Comparison of ENCODE assay signal across 1 cellular context in the genomic region with DNA sequence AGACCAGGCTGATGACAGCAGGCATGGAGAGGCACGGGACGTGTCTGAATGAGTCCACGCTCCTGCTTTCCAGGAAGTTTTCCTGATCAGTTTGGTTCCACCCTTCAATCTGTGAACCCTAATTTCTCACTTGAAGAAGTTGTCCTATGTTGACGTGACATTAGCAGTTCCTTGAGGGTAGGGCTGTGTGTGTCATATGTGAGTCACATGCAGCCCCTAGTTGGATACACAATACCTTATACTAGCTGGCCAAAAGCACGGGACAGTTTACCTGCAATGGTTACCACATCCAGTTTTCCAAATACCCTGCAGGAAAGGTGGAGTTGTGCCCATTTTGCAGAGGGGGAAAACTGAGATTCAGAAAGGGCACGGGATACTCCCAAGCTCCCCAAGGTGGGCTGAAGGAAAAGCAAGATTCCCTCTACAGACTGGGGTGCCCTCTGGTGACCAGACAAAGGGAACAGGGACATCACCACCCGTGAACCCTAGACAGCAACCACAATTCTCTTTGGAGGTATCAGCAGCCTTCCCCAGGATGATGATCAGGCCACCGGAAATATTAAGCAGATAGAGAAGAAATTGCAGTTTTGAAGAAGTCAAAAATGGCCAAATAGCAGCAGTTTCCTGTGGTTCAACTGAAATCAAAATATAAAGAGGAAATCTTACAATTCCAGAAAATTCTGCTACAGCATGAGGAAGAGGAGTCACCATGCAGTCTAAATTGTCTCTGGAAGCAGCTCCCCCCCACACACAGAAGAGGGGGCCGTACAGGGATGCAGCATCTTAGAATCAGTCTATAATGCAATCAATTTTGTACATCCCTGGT.
A peak's percentile ranks its signal among the peaks of the same experiment; 100 is the strongest.
TF ChIP-seq lines count a peak whose summit lies in the region.

No MANE protein-coding gene starts in this region.

TF ChIP-seq in HEK293, 187 proteins besides CTCF, POLR2A, EP300 and RAD21 (continued from another document):
- TF ChIP-seq, protein P1, sequence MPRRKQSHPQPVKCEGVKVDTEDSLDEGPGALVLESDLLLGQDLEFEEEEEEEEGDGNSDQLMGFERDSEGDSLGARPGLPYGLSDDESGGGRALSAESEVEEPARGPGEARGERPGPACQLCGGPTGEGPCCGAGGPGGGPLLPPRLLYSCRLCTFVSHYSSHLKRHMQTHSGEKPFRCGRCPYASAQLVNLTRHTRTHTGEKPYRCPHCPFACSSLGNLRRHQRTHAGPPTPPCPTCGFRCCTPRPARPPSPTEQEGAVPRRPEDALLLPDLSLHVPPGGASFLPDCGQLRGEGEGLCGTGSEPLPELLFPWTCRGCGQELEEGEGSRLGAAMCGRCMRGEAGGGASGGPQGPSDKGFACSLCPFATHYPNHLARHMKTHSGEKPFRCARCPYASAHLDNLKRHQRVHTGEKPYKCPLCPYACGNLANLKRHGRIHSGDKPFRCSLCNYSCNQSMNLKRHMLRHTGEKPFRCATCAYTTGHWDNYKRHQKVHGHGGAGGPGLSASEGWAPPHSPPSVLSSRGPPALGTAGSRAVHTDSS (tag by site-specific recombination; IDR thresholded peaks at IDR 0.05): no peak
- TF ChIP-seq ZNF768 (tag by site-specific recombination; IDR thresholded peaks at IDR 0.05) (no peak), ELK4 (IDR thresholded peaks at IDR 0.05; ENCODE audit: borderline replicate concordance, low read depth, low read length) (no peak), KLF7 (tag by site-specific recombination; IDR thresholded peaks at IDR 0.05; ENCODE audit: borderline replicate concordance) (no peak), ZBTB8A (tag by site-specific recombination; IDR thresholded peaks at IDR 0.05) (peak; percentile 69), SP3 (tag by site-specific recombination; IDR thresholded peaks at IDR 0.05) (no peak), IKZF3 (tag by site-specific recombination; IDR thresholded peaks at IDR 0.05) (peak; percentile 30; the same call in 1 of the 2 replicates), ZNF561 (tag by site-specific recombination; IDR thresholded peaks at IDR 0.05; ENCODE audit: borderline replicate concordance) (no peak), ZNF394 (tag by site-specific recombination; IDR thresholded peaks at IDR 0.05; ENCODE audit: borderline replicate concordance) (no peak), ZBTB1 (tag by site-specific recombination; IDR thresholded peaks at IDR 0.05) (no peak), ZNF362 (tag by site-specific recombination; IDR thresholded peaks at IDR 0.05) (no peak), ZSCAN16 (tag by site-specific recombination; IDR thresholded peaks at IDR 0.05) (no peak), ZBTB6 (tag by site-specific recombination; IDR thresholded peaks at IDR 0.05) (no peak), ZNF2 (tag by site-specific recombination; IDR thresholded peaks at IDR 0.05) (no peak), ZNF624 (tag by site-specific recombination; IDR thresholded peaks at IDR 0.05) (no peak), ZNF121 (tag by site-specific recombination; IDR thresholded peaks at IDR 0.05) (no peak)
- TF ChIP-seq, protein P2, sequence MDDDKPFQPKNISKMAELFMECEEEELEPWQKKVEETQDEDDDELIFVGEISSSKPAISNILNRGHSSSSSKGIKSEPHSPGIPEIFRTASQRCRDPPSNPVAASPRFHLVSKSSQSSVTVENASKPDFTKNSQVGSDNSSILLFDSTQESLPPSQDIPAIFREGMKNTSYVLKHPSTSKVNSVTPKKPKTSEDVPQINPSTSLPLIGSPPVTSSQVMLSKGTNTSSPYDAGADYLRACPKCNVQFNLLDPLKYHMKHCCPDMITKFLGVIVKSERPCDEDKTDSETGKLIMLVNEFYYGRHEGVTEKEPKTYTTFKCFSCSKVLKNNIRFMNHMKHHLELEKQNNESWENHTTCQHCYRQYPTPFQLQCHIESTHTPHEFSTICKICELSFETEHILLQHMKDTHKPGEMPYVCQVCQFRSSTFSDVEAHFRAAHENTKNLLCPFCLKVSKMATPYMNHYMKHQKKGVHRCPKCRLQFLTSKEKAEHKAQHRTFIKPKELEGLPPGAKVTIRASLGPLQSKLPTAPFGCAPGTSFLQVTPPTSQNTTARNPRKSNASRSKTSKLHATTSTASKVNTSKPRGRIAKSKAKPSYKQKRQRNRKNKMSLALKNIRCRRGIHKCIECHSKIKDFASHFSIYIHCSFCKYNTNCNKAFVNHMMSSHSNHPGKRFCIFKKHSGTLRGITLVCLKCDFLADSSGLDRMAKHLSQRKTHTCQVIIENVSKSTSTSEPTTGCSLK (tag by site-specific recombination; IDR thresholded peaks at IDR 0.05): no peak
- TF ChIP-seq, protein P3, sequence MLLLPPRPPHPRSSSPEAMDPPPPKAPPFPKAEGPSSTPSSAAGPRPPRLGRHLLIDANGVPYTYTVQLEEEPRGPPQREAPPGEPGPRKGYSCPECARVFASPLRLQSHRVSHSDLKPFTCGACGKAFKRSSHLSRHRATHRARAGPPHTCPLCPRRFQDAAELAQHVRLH (tag by site-specific recombination; IDR thresholded peaks at IDR 0.05): 0 out of 2 replicates have a peak, but pooled peaks have one; percentile 56
